Comparison of ENCODE assay signal across 10 cellular contexts in genomic region chr5:59790399-59791130, GRCh38.
DNase-seq lines count a peak whose midpoint lies in the region; ATAC-seq, FAIRE-seq and TF ChIP-seq lines count a peak whose summit lies in the region.
"Had no signal": no experiment of that assay in that cellular context is flagged by ENCODE, and none has a peak within 500 bp of the region (broad histone marks: within the 10 kb centered on the region; RNA-seq: fewer than 3 reads in every experiment).

No MANE protein-coding gene starts in this region.

- H3K79me2 ChIP-seq in DOHH2 (ENCODE audit: control insufficient read depth, low read length): no peaks in the 10 kb centered on the region

- H3K27me3 ChIP-seq in DOHH2 (ENCODE audit: control insufficient read depth, low read length) (no peaks in the 10 kb centered on the region), left lung (no peaks in the 10 kb centered on the region), small intestine (ENCODE audit: control insufficient read depth in 2 of 2, insufficient read depth in 2 of 2, low read length in 2 of 2) (no peaks in the 10 kb centered on the region)
- H3K27me3 ChIP-seq: cardiac muscle cell had no signal

- H3K9me3 ChIP-seq in DOHH2 (ENCODE audit: control insufficient read depth, insufficient read depth, low read length) (no peaks in the 10 kb centered on the region), left lung (no peaks in the 10 kb centered on the region), small intestine (ENCODE audit: control insufficient read depth, low read depth) (no peaks in the 10 kb centered on the region)

- peak; percentile 70 for ATAC-seq in GM21723 (IDR thresholded peaks at IDR 0.05; ENCODE audit: unreplicated experiment)
- peak; percentile 17 for ATAC-seq in left lung
- ATAC-seq: HCT116 had no signal

- H3K36me3 ChIP-seq in DOHH2 (ENCODE audit: control insufficient read depth, low read length) (no peaks in the 10 kb centered on the region), left lung (no peaks in the 10 kb centered on the region), small intestine (ENCODE audit: control insufficient read depth in 2 of 2, insufficient read depth in 2 of 2, low read length in 2 of 2) (no peaks in the 10 kb centered on the region)
- H3K36me3 ChIP-seq: cardiac muscle cell had no signal

- H3K4me3 ChIP-seq in DOHH2 (ENCODE audit: low read length): peak overlapping the region; percentile 52
- no peak overlapping the region for H3K4me3 ChIP-seq in left lung
- H3K4me3 ChIP-seq in small intestine (ENCODE audit: low read depth in 1 of 2, low read length in 2 of 2): no peak overlapping the region
- H3K4me3 ChIP-seq: cardiac muscle cell had no signal

- H3K27ac ChIP-seq in DOHH2 (ENCODE audit: low read depth, low read length) (peak overlapping the region; percentile 36), left lung (peak overlapping the region in 1 of 2 donors; percentile 45), small intestine (ENCODE audit: low read depth in 1 of 2, low read length in 1 of 2) (peak overlapping the region in 1 of 2 donors; percentile 12)
- H3K27ac ChIP-seq: cardiac muscle cell had no signal

- no peaks in the 10 kb centered on the region for H3K9me2 ChIP-seq in DOHH2 (replicated peaks; ENCODE audit: control insufficient read depth, low read length)

- H3K4me2 ChIP-seq in DOHH2 (ENCODE audit: low read length): peak overlapping the region; percentile 60

- H3K4me1 ChIP-seq in DOHH2 (ENCODE audit: control insufficient read depth, low read length) (peaks cover 32% of the 10 kb centered on the region), left lung (no peaks in the 10 kb centered on the region), small intestine (ENCODE audit: control insufficient read depth in 2 of 2, insufficient read depth in 1 of 2, low read depth in 1 of 2, low read length in 1 of 2) (no peaks in the 10 kb centered on the region)

- 63 to 68% (median 64%) methylated on average over 12 of the region's 12 CpGs for WGBS in small intestine, 3 donors

- no peak for FAIRE-seq in small intestine (lab: Jason Lieb, UNC)

- DNase-seq in RPMI7951 (ENCODE audit: low read depth) (peak; percentile 37), left lung (no peak), NCI-H146 treated with DMSO at 0.1 percent for 48 hours (lab: John Stamatoyannopoulos, UW; ENCODE audit: unreplicated experiment) (no peak), small intestine (no peak), NCI-H524 (lab: John Stamatoyannopoulos, UW) (no peak)
- no peak for DNase-seq in effector CD4-positive, alpha-beta T cell

- no peaks in the 10 kb centered on the region for H4K20me1 ChIP-seq in DOHH2 (ENCODE audit: control insufficient read depth, insufficient read depth, low read depth, low read length)

- TF ChIP-seq CTCF in DOHH2 (IDR thresholded peaks at IDR 0.05; ENCODE audit: low read depth, low read length, poor library complexity, severe bottlenecking): no peak
- no peak for TF ChIP-seq CTCF in left lung (IDR thresholded peaks at IDR 0.05)

- intact Hi-C loops in left lung (cut with DNase I): loop anchor here in 1 of 2 donors (5.0 kb wide), 1 partner anchor 398 kb away; no protein-coding TSS in a partner anchor

- H3F3A ChIP-seq in DOHH2 (ENCODE audit: control insufficient read depth, insufficient read depth): no peaks in the 10 kb centered on the region
